Comparison of ENCODE assay signal across 8 cellular contexts in the genomic region with DNA sequence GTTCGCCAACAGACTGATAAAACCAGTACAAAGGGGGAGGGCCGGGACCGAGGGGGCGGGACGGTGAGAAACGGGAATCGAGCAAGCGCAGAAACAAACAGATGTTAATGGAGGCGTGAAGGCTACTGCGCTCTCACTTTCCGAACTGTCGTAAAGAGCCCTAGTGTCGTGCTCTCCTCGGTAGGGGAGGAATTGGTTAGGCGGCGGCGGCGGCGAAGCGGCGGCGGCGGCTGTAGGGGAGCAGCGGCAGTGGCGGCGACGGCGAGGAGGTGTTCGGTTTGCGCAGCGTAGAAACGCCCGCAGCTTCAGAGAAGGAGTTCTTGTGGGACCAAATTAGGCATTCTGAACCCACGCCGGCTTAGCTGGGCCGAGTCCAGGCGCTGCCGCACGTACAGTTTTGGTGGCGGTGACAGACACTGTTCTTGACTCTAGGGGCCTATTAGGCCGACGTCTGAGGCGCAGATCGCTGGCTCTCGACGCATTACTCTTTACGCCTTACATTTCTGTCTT. TPM values are rescaled to one million over a fixed set of nuclear protein-coding genes. Genes with fewer than 3 reads are reported as not detected.
DNase-seq lines count a peak whose midpoint lies in the region; ATAC-seq and TF ChIP-seq lines count a peak whose summit lies in the region.

Gene RNF111 (plus strand): TSS at position 163 of the 510 bp plus-strand sequence. CDS start 43,160 bp downstream, outside the sequence.

- H3K4me1 ChIP-seq in hepatocyte (ENCODE audit: insufficient read depth) = peaks cover 9% of the 10 kb centered on the region

- no peaks in the 10 kb centered on the region for H3K36me3 ChIP-seq in hepatocyte (replicated peaks; ENCODE audit: insufficient read depth, low read depth)

- H2AFZ ChIP-seq in hepatocyte = peak within 1 kb of the TSS; percentile 98

- H3K27me3 ChIP-seq in hepatocyte = no peaks in the 10 kb centered on the region

- peak within 1 kb of the TSS; percentile 66 for H3K4me3 ChIP-seq in astrocyte of the cerebellum (ENCODE audit: low read depth, low read length)
- peak within 1 kb of the TSS; percentile 65 for H3K4me3 ChIP-seq in hepatocyte

- no peaks in the 10 kb centered on the region for H3K9me3 ChIP-seq in hepatocyte (ENCODE audit: low read depth)

- H4K20me1 ChIP-seq in hepatocyte (ENCODE audit: insufficient read depth, poor library complexity, severe bottlenecking) = peaks cover 38% of the 10 kb centered on the region

- peak; percentile 69 for DNase-seq in NCI-H2029 treated with DMSO at 0.1 percent for 48 hours (lab: John Stamatoyannopoulos, UW)
- DNase-seq in T-helper 9 cell = peak; percentile 81
- peak; percentile 91 for DNase-seq in astrocyte of the cerebellum (ENCODE audit: low read depth)
- peak; percentile 95 for DNase-seq in hepatocyte (ENCODE audit: low spot score)
- peak; percentile 96 for DNase-seq in renal cortical epithelial cell (ENCODE audit: low read depth)

- no peaks in the 10 kb centered on the region for H3K9me2 ChIP-seq in hepatocyte (replicated peaks; ENCODE audit: insufficient read depth)

- H3K27ac ChIP-seq in hepatocyte = peak within 1 kb of the TSS; percentile 94

- peak within 1 kb of the TSS; percentile 81 for H3K4me2 ChIP-seq in hepatocyte

- TF ChIP-seq CTCF in astrocyte of the cerebellum (IDR thresholded peaks at IDR 0.05; ENCODE audit: low read depth, low read length, missing control alignments) (no peak), hepatocyte (IDR thresholded peaks at IDR 0.05; ENCODE audit: poor library complexity) (no peak)

- peak; percentile 75 for ATAC-seq in GM18502 (IDR thresholded peaks at IDR 0.05; ENCODE audit: poor library complexity, unreplicated experiment)
- peak; percentile 71 for ATAC-seq in HG02970 (IDR thresholded peaks at IDR 0.05; ENCODE audit: low FRiP score, unreplicated experiment)
- no peak for ATAC-seq in HG03469 (IDR thresholded peaks at IDR 0.05; ENCODE audit: unreplicated experiment)

- WGBS in hepatocyte (ENCODE audit: low lambda C conversion rate, missing lambda C conversion rate) = 1% methylated on average over 44 of the region's 47 CpGs

- in situ Hi-C loops in astrocyte of the cerebellum (cut with HindIII; ENCODE audit: low sequenced_read_pairs) = no loop called here

- H3K79me2 ChIP-seq in hepatocyte = peaks cover 46% of the 10 kb centered on the region

RNA-seq across cellular contexts. Expression of gene RNF111, which starts in this region (rescaled TPM):
- 18.9 and 22.1 TPM in 2 replicates for total RNA-seq in hepatocyte
- 10.0 and 11.3 TPM in 2 replicates for polyA plus RNA-seq in hepatocyte
- 11.3 and 39.6 TPM in 2 replicates for total RNA-seq in renal cortical epithelial cell
